Comparison of ENCODE assay signal across 19 cellular contexts in genomic region chr14:31292962-31293616, GRCh38.
DNase-seq lines count a peak whose midpoint lies in the region; ATAC-seq and TF ChIP-seq lines count a peak whose summit lies in the region.
"Had no signal": no experiment of that assay in that cellular context is flagged by ENCODE, and none has a peak within 500 bp of the region (broad histone marks: within the 10 kb centered on the region; RNA-seq: fewer than 3 reads in every experiment).

No MANE protein-coding gene starts in this region.

- H3K4me3 Mint-ChIP-seq in MCF 10A (ENCODE audit: unreplicated experiment) (no peak overlapping the region), WTC11 (peak overlapping the region; percentile 29), progenitor cell of endocrine pancreas (ENCODE audit: low read depth) (no peak overlapping the region)
- H3K4me3 Mint-ChIP-seq: B cell; CD4-positive, alpha-beta T cell; IgD-negative memory B cell had no signal

- no peak overlapping the region for H3K27ac ChIP-seq in breast epithelium
- no peak overlapping the region for H3K27ac ChIP-seq in MM.1S (ENCODE audit: low read length)
- H3K27ac ChIP-seq: 22Rv1, Peyer's patch had no signal

- ATAC-seq in WTC11 (peak; percentile 70), HG03045 (IDR thresholded peaks at IDR 0.05; ENCODE audit: unreplicated experiment) (no peak)
- ATAC-seq: SK-N-SH treated with all-trans-retinoic acid at 6 μM for 48 hours had no signal

- H2AFZ ChIP-seq in MM.1S (ENCODE audit: low read length), result no peak overlapping the region

- H3K9me3 Mint-ChIP-seq in MCF 10A (ENCODE audit: unreplicated experiment), result no peaks in the 10 kb centered on the region
- peaks cover 3% of the 10 kb centered on the region for H3K9me3 Mint-ChIP-seq in WTC11
- H3K9me3 Mint-ChIP-seq in progenitor cell of endocrine pancreas (ENCODE audit: low read depth), result no peaks in the 10 kb centered on the region
- H3K9me3 Mint-ChIP-seq: CD4-positive, alpha-beta T cell; IgD-negative memory B cell had no signal

- H3K9ac ChIP-seq in MM.1S (ENCODE audit: low read length), result no peak overlapping the region

- H3K27me3 ChIP-seq in breast epithelium, result no peaks in the 10 kb centered on the region
- H3K27me3 ChIP-seq in MM.1S (replicated peaks; ENCODE audit: insufficient read depth, low read length), result no peaks in the 10 kb centered on the region
- H3K27me3 ChIP-seq: Peyer's patch had no signal

- CTCF ChIA-PET in MCF 10A (lab: Yijun Ruan, JAX), result interaction anchor here (0.6 kb wide), 1 partner anchor 371 kb away, joined by 4 read pairs; no protein-coding TSS in a partner anchor
- CTCF ChIA-PET in WTC11 (lab: Charles Lee), result interaction anchor here (1.1 kb wide), 1 partner anchor 85 kb away, joined by 4 read pairs; the partner anchor contains the start of gene HECTD1

- POLR2A ChIA-PET in MCF 10A (lab: Yijun Ruan, JAX), result interaction anchor here (0.6 to 1.0 kb wide), 2 partner anchors 18 to 128 kb away, joined by 3 read pairs; no protein-coding TSS in a partner anchor
- POLR2A ChIA-PET in WTC11 (lab: Charles Lee), result interaction anchor here (1.0 kb wide), 1 partner anchor 32 kb away, joined by 3 read pairs; no protein-coding TSS in a partner anchor

- no peaks in the 10 kb centered on the region for H3K27me3 Mint-ChIP-seq in MCF 10A (ENCODE audit: insufficient read depth, unreplicated experiment)
- H3K27me3 Mint-ChIP-seq in WTC11 (ENCODE audit: low read depth), result no peaks in the 10 kb centered on the region
- no peaks in the 10 kb centered on the region for H3K27me3 Mint-ChIP-seq in progenitor cell of endocrine pancreas
- H3K27me3 Mint-ChIP-seq: B cell; CD4-positive, alpha-beta T cell; IgD-negative memory B cell had no signal

- peaks cover 9% of the 10 kb centered on the region for H3K36me3 Mint-ChIP-seq in MCF 10A (ENCODE audit: insufficient read depth, unreplicated experiment)
- H3K36me3 Mint-ChIP-seq in WTC11, result peaks cover 9% of the 10 kb centered on the region
- H3K36me3 Mint-ChIP-seq in progenitor cell of endocrine pancreas (ENCODE audit: insufficient read depth), result peaks cover 1% of the 10 kb centered on the region

- H3F3A ChIP-seq in MM.1S (ENCODE audit: insufficient read depth, low read length), result no peaks in the 10 kb centered on the region

- H3K4me1 Mint-ChIP-seq in MCF 10A (ENCODE audit: insufficient read depth, unreplicated experiment) (peaks cover 11% of the 10 kb centered on the region), WTC11 (peaks cover 46% of the 10 kb centered on the region), progenitor cell of endocrine pancreas (ENCODE audit: low read depth) (no peaks in the 10 kb centered on the region)

- H3K9me3 ChIP-seq in breast epithelium (no peaks in the 10 kb centered on the region), MM.1S (replicated peaks; ENCODE audit: insufficient read depth, low read length) (no peaks in the 10 kb centered on the region)
- H3K9me3 ChIP-seq: HAP-1, Peyer's patch had no signal

- BruUV-seq in MCF 10A (replicated peaks; lab: Mats Ljungman, UMichigan), result TSS peak; percentile 32

- no peak for TF ChIP-seq CTCF in MCF 10A (IDR thresholded peaks at IDR 0.05; ENCODE audit: unreplicated experiment)
- no peak for TF ChIP-seq CTCF in breast epithelium (IDR thresholded peaks at IDR 0.05)
- TF ChIP-seq CTCF in WTC11 (IDR thresholded peaks at IDR 0.05), result no peak
- TF ChIP-seq CTCF in fibroblast of pulmonary artery (IDR thresholded peaks at IDR 0.05; ENCODE audit: low read length, missing control alignments), result no peak
- TF ChIP-seq CTCF in progenitor cell of endocrine pancreas (IDR thresholded peaks at IDR 0.05; ENCODE audit: unreplicated experiment), result no peak
- TF ChIP-seq CTCF in MM.1S (IDR thresholded peaks at IDR 0.05; ENCODE audit: low read length), result no peak

- TF ChIP-seq POLR2A in breast epithelium (IDR thresholded peaks at IDR 0.05), result no peak

- no peaks in the 10 kb centered on the region for H3K79me2 ChIP-seq in MM.1S (ENCODE audit: low read length)

- H3K36me3 ChIP-seq in breast epithelium, result no peaks in the 10 kb centered on the region
- no peaks in the 10 kb centered on the region for H3K36me3 ChIP-seq in MM.1S (replicated peaks; ENCODE audit: insufficient read depth, low read length)

- H3K27ac Mint-ChIP-seq in MCF 10A (ENCODE audit: low read depth, unreplicated experiment) (no peak overlapping the region), WTC11 (peak overlapping the region; percentile 93), progenitor cell of endocrine pancreas (peak overlapping the region; percentile 62)
- H3K27ac Mint-ChIP-seq: B cell; CD4-positive, alpha-beta T cell; IgD-negative memory B cell had no signal

- H3K9me2 ChIP-seq in MM.1S (replicated peaks; ENCODE audit: insufficient read depth, low read length), result no peaks in the 10 kb centered on the region

- H3K4me3 ChIP-seq in breast epithelium (no peak overlapping the region), fibroblast of pulmonary artery (replicated peaks; ENCODE audit: low read depth, low read length) (no peak overlapping the region), MM.1S (ENCODE audit: low read length) (no peak overlapping the region)
- H3K4me3 ChIP-seq: HAP-1, Peyer's patch had no signal

- H3K4me1 ChIP-seq in breast epithelium, result no peaks in the 10 kb centered on the region
- H3K4me1 ChIP-seq in MM.1S (ENCODE audit: low read length), result peaks cover 7% of the 10 kb centered on the region; the same call in 1 of the 2 replicates
- H3K4me1 ChIP-seq: Peyer's patch had no signal

- no peak for DNase-seq in MCF 10A (ENCODE audit: unreplicated experiment)
- no peak for DNase-seq in breast epithelium (ENCODE audit: low spot score in 2 of 2)
- no peak for DNase-seq in WTC11 (ENCODE audit: low spot score)
- peak; percentile 31 for DNase-seq in fibroblast of pulmonary artery (ENCODE audit: low read depth)
- DNase-seq in progenitor cell of endocrine pancreas (ENCODE audit: low spot score, unreplicated experiment), result no peak
- no peak for DNase-seq in NCI-H2196 treated with DMSO at 0.1 percent for 48 hours (lab: John Stamatoyannopoulos, UW; ENCODE audit: unreplicated experiment)
- DNase-seq in MM.1S, result no peak
- DNase-seq: CD4-positive, alpha-beta T cell; Kasumi-1; NCI-H1930; NCI-H2171 treated with DMSO at 0.1 percent for 48 hours; Peyer's patch; Right ventricle myocardium superior had no signal

- H4K20me1 ChIP-seq in MM.1S (ENCODE audit: insufficient read depth, low read length), result no peaks in the 10 kb centered on the region

- H3K4me2 ChIP-seq in MM.1S (ENCODE audit: low read depth, low read length), result no peak overlapping the region

- intact Hi-C loops in MCF 10A (cut with micrococcal nuclease), result no loop called here
- intact Hi-C loops in breast epithelium (cut with DNase I; ENCODE audit: low total_unique reads), result no loop called here

TF ChIP-seq in WTC11, 78 proteins besides CTCF, POLR2A, EP300 and RAD21 (continues in another document):
- TF ChIP-seq ZSCAN18 (CRISPR knock-in tag; IDR thresholded peaks at IDR 0.05) (no peak), RORB (CRISPR knock-in tag; IDR thresholded peaks at IDR 0.05) (no peak), E2F5 (CRISPR knock-in tag; IDR thresholded peaks at IDR 0.05) (no peak), CREM (CRISPR knock-in tag; IDR thresholded peaks at IDR 0.05) (no peak), IRF2 (CRISPR knock-in tag; IDR thresholded peaks at IDR 0.05; ENCODE audit: borderline replicate concordance, low read depth) (no peak), HMGA2 (CRISPR knock-in tag; IDR thresholded peaks at IDR 0.05) (no peak), SP1 (CRISPR knock-in tag; conservative IDR thresholded peaks at IDR 0.05) (no peak), ZNF232 (CRISPR knock-in tag; IDR thresholded peaks at IDR 0.05) (no peak), KAT7 (CRISPR knock-in tag; IDR thresholded peaks at IDR 0.05; ENCODE audit: borderline replicate concordance) (no peak), TCF7 (CRISPR knock-in tag; IDR thresholded peaks at IDR 0.05; ENCODE audit: low read depth) (no peak), GTF2I (CRISPR knock-in tag; conservative IDR thresholded peaks at IDR 0.05) (no peak), FOXP4 (CRISPR knock-in tag; IDR thresholded peaks at IDR 0.05) (no peak)
